ENCODE assay signal across 26 cellular contexts in genomic region chr1:226598455-226598849, GRCh38. TPM values are rescaled to one million over a fixed set of nuclear protein-coding genes. Genes with fewer than 3 reads are reported as not detected.
A peak's percentile ranks its signal among the peaks of the same experiment; 100 is the strongest.
DNase-seq lines count a peak whose midpoint lies in the region; ATAC-seq and TF ChIP-seq lines count a peak whose summit lies in the region.
"Had no signal": no experiment of that assay in that cellular context is flagged by ENCODE, and none has a peak within 500 bp of the region (broad histone marks: within the 10 kb centered on the region; RNA-seq: fewer than 3 reads in every experiment).

No MANE protein-coding gene starts in this region.

- no TSS peak for BruUV-seq in mammary epithelial cell (replicated peaks; lab: Mats Ljungman, UMichigan)

- no peak overlapping the region for H3K9ac ChIP-seq in mammary epithelial cell (ENCODE audit: insufficient read depth, low read length)
- H3K9ac ChIP-seq in MM.1S (ENCODE audit: low read length) = no peak overlapping the region

- no peak for TF ChIP-seq POLR2A in breast epithelium (IDR thresholded peaks at IDR 0.05)

- H3K36me3 ChIP-seq in mammary epithelial cell (ENCODE audit: insufficient read depth, low read length) (no peaks in the 10 kb centered on the region), breast epithelium (no peaks in the 10 kb centered on the region), aorta (ENCODE audit: control insufficient read depth in 1 of 2, insufficient read depth in 2 of 2, low read length in 1 of 2) (no peaks in the 10 kb centered on the region), MM.1S (replicated peaks; ENCODE audit: insufficient read depth, low read length) (no peaks in the 10 kb centered on the region)
- H3K36me3 ChIP-seq: SJCRH30 had no signal

- H3K27ac ChIP-seq in mammary epithelial cell (ENCODE audit: insufficient read depth, low read depth, low read length) = no peak overlapping the region
- H3K27ac ChIP-seq in breast epithelium = no peak overlapping the region
- H3K27ac ChIP-seq in aorta (ENCODE audit: low read depth in 1 of 2, low read length in 2 of 2) = no peak overlapping the region
- H3K27ac ChIP-seq in MM.1S (ENCODE audit: low read length) = no peak overlapping the region
- H3K27ac ChIP-seq: HL-60, SJCRH30 had no signal

- 75% methylated on average over 2 of the region's 2 CpGs for WGBS in mammary epithelial cell (ENCODE audit: low coverage, missing lambda C conversion rate)
- 96% methylated on average over 2 of the region's 2 CpGs for WGBS in aorta, 2 donors

- H3K79me2 ChIP-seq in mammary epithelial cell (ENCODE audit: insufficient read depth, low read length) = no peaks in the 10 kb centered on the region
- H3K79me2 ChIP-seq in MM.1S (ENCODE audit: low read length) = no peaks in the 10 kb centered on the region

- peak; percentile 19 for DNase-seq in mammary epithelial cell
- DNase-seq in breast epithelium (ENCODE audit: low spot score in 2 of 2) = no peak
- peak; percentile 40 for DNase-seq in M059J (ENCODE audit: low read depth)
- DNase-seq in islet precursor cell = peak; percentile 70
- peak; percentile 20 to 50 for DNase-seq in aorta
- DNase-seq in MM.1S = no peak
- DNase-seq: 8988T; C1 segment of cervical spinal cord; CD8-positive, alpha-beta memory T cell; NCI-H1105; NCI-H146; NCI-H2029; NCI-H226; NCI-H510A treated with DMSO at 0.1 percent for 48 hours; NCI-H774; NK-92 treated with Interleukin-12 subunit alpha and Interleukin-12 subunit beta, amount 100 ng/mL, for 24 hours; SJCRH30 had no signal

- H3K27me3 ChIP-seq in mammary epithelial cell (ENCODE audit: insufficient read depth, low read length) (no peaks in the 10 kb centered on the region), breast epithelium (no peaks in the 10 kb centered on the region), aorta (ENCODE audit: control insufficient read depth in 1 of 2, insufficient read depth in 2 of 2, low read length in 1 of 2) (no peaks in the 10 kb centered on the region), MM.1S (replicated peaks; ENCODE audit: insufficient read depth, low read length) (no peaks in the 10 kb centered on the region)
- H3K27me3 ChIP-seq: SJCRH30 had no signal

- ATAC-seq in aorta (ENCODE audit: low FRiP score) (no peak), GM19328 (IDR thresholded peaks at IDR 0.05; ENCODE audit: unreplicated experiment) (no peak), HG03521 (IDR thresholded peaks at IDR 0.05; ENCODE audit: unreplicated experiment) (no peak)
- ATAC-seq: HepG2, K562, Panc1 had no signal

- TF ChIP-seq CTCF in mammary epithelial cell (conservative IDR thresholded peaks at IDR 0.05 in 1 of 2, IDR thresholded peaks at IDR 0.05 in 1 of 2; ENCODE audit: extremely low read depth in 1 of 2, insufficient read depth in 1 of 2, low read depth in 1 of 2, low read length in 2 of 2) = no peak
- TF ChIP-seq CTCF in breast epithelium (IDR thresholded peaks at IDR 0.05) = no peak
- no peak for TF ChIP-seq CTCF in MM.1S (IDR thresholded peaks at IDR 0.05; ENCODE audit: low read length)

- CTCF ChIA-PET in mammary epithelial cell (lab: Charles Lee; ENCODE audit: low non-redundant PET) = no interaction called here

- no peaks in the 10 kb centered on the region for H3K9me2 ChIP-seq in MM.1S (replicated peaks; ENCODE audit: insufficient read depth, low read length)

- in situ Hi-C loops in mammary epithelial cell (cut with MboI; ENCODE audit: low sequenced_read_pairs in 2 of 2) = no loop called here

- H3K9me3 ChIP-seq in mammary epithelial cell (replicated peaks; ENCODE audit: insufficient read depth, low read length) (no peaks in the 10 kb centered on the region), breast epithelium (no peaks in the 10 kb centered on the region), aorta (ENCODE audit: control insufficient read depth, low read length) (no peaks in the 10 kb centered on the region), MM.1S (replicated peaks; ENCODE audit: insufficient read depth, low read length) (no peaks in the 10 kb centered on the region)

- intact Hi-C loops in mammary epithelial cell (cut with micrococcal nuclease) (no loop called here), breast epithelium (cut with DNase I; ENCODE audit: low total_unique reads) (no loop called here), aorta (cut with DNase I) (no loop called here)

- peaks cover 18% of the 10 kb centered on the region for H3K4me1 ChIP-seq in mammary epithelial cell (ENCODE audit: insufficient read depth, low read length)
- H3K4me1 ChIP-seq in breast epithelium = peaks cover 2 to 8% of the 10 kb centered on the region in 2 donors
- no peaks in the 10 kb centered on the region for H3K4me1 ChIP-seq in aorta (ENCODE audit: control insufficient read depth in 1 of 2, insufficient read depth in 2 of 2, low read length in 2 of 2)
- H3K4me1 ChIP-seq in MM.1S (ENCODE audit: low read length) = peaks cover 4% of the 10 kb centered on the region; the same call in 1 of the 2 replicates

- H4K20me1 ChIP-seq in mammary epithelial cell (ENCODE audit: insufficient read depth, low read length) = no peaks in the 10 kb centered on the region
- no peaks in the 10 kb centered on the region for H4K20me1 ChIP-seq in MM.1S (ENCODE audit: insufficient read depth, low read length)

- no peaks in the 10 kb centered on the region for H3F3A ChIP-seq in MM.1S (ENCODE audit: insufficient read depth, low read length)

- dilution Hi-C loops in mammary epithelial cell (cut with HindIII; ENCODE audit: low sequenced_read_pairs) = no loop called here

- H3K4me2 ChIP-seq in mammary epithelial cell (ENCODE audit: insufficient read depth, low read depth, low read length) (no peak overlapping the region), MM.1S (ENCODE audit: low read depth, low read length) (no peak overlapping the region)

- H2AFZ ChIP-seq in mammary epithelial cell (ENCODE audit: low read depth, low read length) (no peak overlapping the region), MM.1S (ENCODE audit: low read length) (no peak overlapping the region)

- H3K4me3 ChIP-seq in mammary epithelial cell (replicated peaks in 1 of 3; ENCODE audit: insufficient read depth in 1 of 3, low read depth in 2 of 3, low read length in 3 of 3) (no peak overlapping the region), breast epithelium (no peak overlapping the region), aorta (ENCODE audit: low read length in 2 of 2) (no peak overlapping the region), MM.1S (ENCODE audit: low read length) (no peak overlapping the region)
- H3K4me3 ChIP-seq: K562, SJCRH30 had no signal

RNA-seq across cellular contexts. Expression of gene STUM, which starts 49.9 kb away (rescaled TPM):
- total RNA-seq in mammary epithelial cell (1 to 10 TPM in 1 of 2 donors, under 1 TPM in 1; 0.05 to 1.2 TPM), breast epithelium (1 to 10 TPM; 1.1 to 7.2 (median 2.2) TPM), aorta (1 to 10 TPM; 2.7 to 3.0 TPM)
- polyA plus RNA-seq in mammary epithelial cell (not detected), aorta (under 1 TPM; 0.13 to 0.59 TPM)
- not detected for polyA minus RNA-seq in mammary epithelial cell
- not detected in 2 replicates for total RNA-seq in M059J (2014; rRNA removed; shearing (Covaris generic))
- total RNA-seq: CD8-positive, alpha-beta memory T cell; Daoy; HepG2; HT-29; K562; LHCN-M2 had no signal
- polyA plus RNA-seq: HepG2, K562 had no signal

Comparison
In these comparisons a context has a peak if more than half of its experiments do, and no peak if none do; other contexts are left out.
1. DNase-seq: peak in mammary epithelial cell (single experiment), M059J (single experiment), islet precursor cell (single experiment) and aorta (2 of 2); none in breast epithelium (0 of 2) and MM.1S (single experiment).